Comparison of ENCODE assay signal across 15 cellular contexts in the genomic region with DNA sequence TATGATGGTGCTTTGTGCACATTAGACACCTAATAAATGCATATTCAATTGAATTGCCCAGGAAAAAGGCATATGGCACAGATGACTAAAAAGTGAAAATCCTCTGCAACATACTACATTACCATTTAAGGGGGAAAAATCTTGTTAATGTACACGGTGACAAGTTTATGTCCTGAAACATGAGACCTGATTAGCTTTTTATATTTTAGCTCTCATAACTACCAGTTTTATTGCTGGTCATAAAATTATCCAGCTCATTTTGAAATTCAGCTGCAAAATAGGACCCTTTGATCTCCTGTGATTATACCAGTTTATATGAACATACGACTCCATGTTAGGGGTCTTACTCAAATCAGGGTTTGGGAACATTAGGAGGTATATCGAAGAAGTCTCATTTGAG.
DNase-seq lines count a peak whose midpoint lies in the region; ATAC-seq and TF ChIP-seq lines count a peak whose summit lies in the region.
"Had no signal": no experiment of that assay in that cellular context is flagged by ENCODE, and none has a peak within 500 bp of the region (broad histone marks: within the 10 kb centered on the region; RNA-seq: fewer than 3 reads in every experiment).

No MANE protein-coding gene starts in this region.

- no peaks in the 10 kb centered on the region for H3K9me3 ChIP-seq in HEK293 (ENCODE audit: control insufficient read depth, insufficient read depth, low read depth, low read length)
- H3K9me3 ChIP-seq: BE2C had no signal

- ATAC-seq in activated CD8-positive, alpha-beta T cell treated with anti-CD3 and anti-CD28 coated beads for 36 hours = no peak

- CTCF ChIA-PET in HEK293 (lab: Yijun Ruan, JAX) = no interaction called here
- CTCF ChIA-PET in activated CD8-positive, alpha-beta T cell treated with anti-CD3 and anti-CD28 coated beads for 36 hours (lab: Charles Lee) = no interaction called here

- no peaks in the 10 kb centered on the region for H3K36me3 Mint-ChIP-seq in nephron (ENCODE audit: low read depth)
- no peaks in the 10 kb centered on the region for H3K36me3 Mint-ChIP-seq in activated CD8-positive, alpha-beta T cell treated with anti-CD3 and anti-CD28 coated beads for 36 hours (ENCODE audit: low read depth)
- H3K36me3 Mint-ChIP-seq: CD4-positive, CD25-positive, alpha-beta regulatory T cell had no signal

- peak overlapping the region in 2 of 3 experiments; percentile 5 to 45 for H3K27ac Mint-ChIP-seq in nephron
- no peak overlapping the region for H3K27ac Mint-ChIP-seq in activated CD8-positive, alpha-beta T cell treated with anti-CD3 and anti-CD28 coated beads for 36 hours
- H3K27ac Mint-ChIP-seq: CD4-positive, CD25-positive, alpha-beta regulatory T cell; H9 had no signal

- intact Hi-C loops in activated CD8-positive, alpha-beta T cell treated with anti-CD3 and anti-CD28 coated beads for 36 hours (cut with micrococcal nuclease) = no loop called here

- no peaks in the 10 kb centered on the region for H3K36me3 ChIP-seq in HEK293 (ENCODE audit: control insufficient read depth in 2 of 2, insufficient read depth in 1 of 2, low read length in 2 of 2)
- H3K36me3 ChIP-seq: BE2C had no signal

- DNase-seq in NCI-H748 (lab: John Stamatoyannopoulos, UW; ENCODE audit: unreplicated experiment) (peak; percentile 12), NCI-H748 treated with DMSO at 0.1 percent for 48 hours (lab: John Stamatoyannopoulos, UW) (no peak), NCI-H524 treated with DMSO at 0.1 percent for 48 hours (lab: John Stamatoyannopoulos, UW) (peak; percentile 4), NCI-H345 treated with DMSO at 0.1 percent for 48 hours (lab: John Stamatoyannopoulos, UW; ENCODE audit: unreplicated experiment) (no peak)
- no peak for DNase-seq in activated CD8-positive, alpha-beta T cell treated with anti-CD3 and anti-CD28 coated beads for 36 hours
- DNase-seq: ACHN; BE2C; C1 segment of cervical spinal cord; CD4-positive, CD25-positive, alpha-beta regulatory T cell; DMS153; DMS79; GDM1; H9 had no signal

- no peak overlapping the region for H3K4me3 Mint-ChIP-seq in nephron
- no peak overlapping the region for H3K4me3 Mint-ChIP-seq in activated CD8-positive, alpha-beta T cell treated with anti-CD3 and anti-CD28 coated beads for 36 hours
- H3K4me3 Mint-ChIP-seq: CD4-positive, CD25-positive, alpha-beta regulatory T cell; H9 had no signal

- H3K27ac ChIP-seq in HEK293 (ENCODE audit: extremely low read depth, low read depth, low read length) = no peak overlapping the region

- TF ChIP-seq CTCF in HEK293 (tag by site-specific recombination; IDR thresholded peaks at IDR 0.05) (no peak), nephron (IDR thresholded peaks at IDR 0.05; ENCODE audit: unreplicated experiment in 3 of 3) (no peak)
- no peak for TF ChIP-seq CTCF in activated CD8-positive, alpha-beta T cell treated with anti-CD3 and anti-CD28 coated beads for 36 hours (IDR thresholded peaks at IDR 0.05)

- no peaks in the 10 kb centered on the region for H3K9me3 Mint-ChIP-seq in nephron
- H3K9me3 Mint-ChIP-seq in activated CD8-positive, alpha-beta T cell treated with anti-CD3 and anti-CD28 coated beads for 36 hours = no peaks in the 10 kb centered on the region
- H3K9me3 Mint-ChIP-seq: CD4-positive, CD25-positive, alpha-beta regulatory T cell; H9 had no signal

- no peaks in the 10 kb centered on the region; the same call in 1 of the 2 replicates for H3K4me1 ChIP-seq in HEK293 (ENCODE audit: control insufficient read depth, insufficient read depth, low read length)
- H3K4me1 ChIP-seq: BE2C had no signal

- H3K27me3 Mint-ChIP-seq in nephron (ENCODE audit: low read depth) = peaks cover 3% of the 10 kb centered on the region
- H3K27me3 Mint-ChIP-seq in activated CD8-positive, alpha-beta T cell treated with anti-CD3 and anti-CD28 coated beads for 36 hours = no peaks in the 10 kb centered on the region
- H3K27me3 Mint-ChIP-seq: CD4-positive, CD25-positive, alpha-beta regulatory T cell had no signal

- H3K4me3 ChIP-seq in HEK293 (ENCODE audit: low read depth, low read length) = no peak overlapping the region

- peaks cover 21% of the 10 kb centered on the region for H3K4me1 Mint-ChIP-seq in nephron
- no peaks in the 10 kb centered on the region for H3K4me1 Mint-ChIP-seq in activated CD8-positive, alpha-beta T cell treated with anti-CD3 and anti-CD28 coated beads for 36 hours (ENCODE audit: low read depth)
- H3K4me1 Mint-ChIP-seq: CD4-positive, CD25-positive, alpha-beta regulatory T cell had no signal

- POLR2A ChIA-PET in HEK293 (lab: Yijun Ruan, JAX) = no interaction called here
- POLR2A ChIA-PET in activated CD8-positive, alpha-beta T cell treated with anti-CD3 and anti-CD28 coated beads for 36 hours (lab: Charles Lee) = no interaction called here

TF ChIP-seq in HEK293, 187 proteins besides CTCF, POLR2A, EP300 and RAD21:
- TF ChIP-seq FEZF1 (tag by site-specific recombination; IDR thresholded peaks at IDR 0.05) = peak; percentile 79
- TF ChIP-seq ZNF843 (tag by site-specific recombination; IDR thresholded peaks at IDR 0.05) = peak; percentile 51; the same call in 1 of the 2 replicates
- peak; percentile 78; the same call in 1 of the 2 replicates for TF ChIP-seq TCF7L2 (IDR thresholded peaks at IDR 0.05; ENCODE audit: borderline replicate concordance, low read depth, low read length)
- TF ChIP-seq SP7 (tag by site-specific recombination; IDR thresholded peaks at IDR 0.05) = no peak
- TF ChIP-seq ZXDB (tag by site-specific recombination; IDR thresholded peaks at IDR 0.05) = no peak
- TF ChIP-seq KLF7 (tag by site-specific recombination; IDR thresholded peaks at IDR 0.05; ENCODE audit: borderline replicate concordance) = no peak
- no peak for TF ChIP-seq ZNF768 (tag by site-specific recombination; IDR thresholded peaks at IDR 0.05)
- no peak for TF ChIP-seq PBX3 (CRISPR knock-in tag; IDR thresholded peaks at IDR 0.05)
- TF ChIP-seq KLF8 (tag by site-specific recombination; IDR thresholded peaks at IDR 0.05) = no peak
- no peak for TF ChIP-seq ZFP69B (tag by site-specific recombination; IDR thresholded peaks at IDR 0.05)
- peak; percentile 35; the same call in 1 of the 2 replicates for TF ChIP-seq OSR2 (tag by site-specific recombination; IDR thresholded peaks at IDR 0.05)
- TF ChIP-seq PRDM1 (tag by site-specific recombination; IDR thresholded peaks at IDR 0.05) = no peak
- no peak for TF ChIP-seq ZNF449 (tag by site-specific recombination; IDR thresholded peaks at IDR 0.05)
- TF ChIP-seq BCL11B (tag by site-specific recombination; IDR thresholded peaks at IDR 0.05; ENCODE audit: low read depth) = 0 out of 2 replicates have a peak, but pooled peaks have one; percentile 25
- TF ChIP-seq PRDM6 (tag by site-specific recombination; IDR thresholded peaks at IDR 0.05) = peak; percentile 76
- no peak for TF ChIP-seq ZNF132 (tag by site-specific recombination; IDR thresholded peaks at IDR 0.05; ENCODE audit: borderline replicate concordance)

Comparison
In these comparisons a context has a peak if more than half of its experiments do, and no peak if none do; other contexts are left out.
1. DNase-seq: peak in NCI-H748 (single experiment) and NCI-H524 treated with DMSO at 0.1 percent for 48 hours (single experiment); none in NCI-H748 treated with DMSO at 0.1 percent for 48 hours (single experiment), NCI-H345 treated with DMSO at 0.1 percent for 48 hours (single experiment) and activated CD8-positive, alpha-beta T cell treated with anti-CD3 and anti-CD28 coated beads for 36 hours (single experiment).